ENCODE assay signal across 1 cellular context in the genomic region with DNA sequence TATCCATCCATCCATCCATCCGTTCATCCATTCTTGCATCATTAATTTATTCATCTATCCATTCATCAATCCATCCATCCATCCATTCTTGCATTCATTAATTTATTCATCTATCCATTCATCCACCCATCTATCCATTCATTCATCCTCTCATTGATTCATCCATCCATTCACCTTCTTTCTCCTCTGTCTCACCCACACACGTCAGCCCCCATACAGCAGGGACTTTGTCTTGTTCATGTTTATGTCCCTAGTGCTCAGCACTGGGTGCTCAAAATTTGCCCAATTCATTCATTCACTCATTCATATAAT.
TF ChIP-seq lines count a peak whose summit lies in the region.

No MANE protein-coding gene starts in this region.

TF ChIP-seq in K562, 482 proteins besides CTCF, POLR2A, EP300 and RAD21:
- TF ChIP-seq EHMT2 (IDR thresholded peaks at IDR 0.05) (0 out of 2 replicates have a peak, but pooled peaks have one; percentile 2), ZNF24 (IDR thresholded peaks at IDR 0.05) (0 out of 2 replicates have a peak, but pooled peaks have one; percentile 42)
- TF ChIP-seq, protein P1, sequence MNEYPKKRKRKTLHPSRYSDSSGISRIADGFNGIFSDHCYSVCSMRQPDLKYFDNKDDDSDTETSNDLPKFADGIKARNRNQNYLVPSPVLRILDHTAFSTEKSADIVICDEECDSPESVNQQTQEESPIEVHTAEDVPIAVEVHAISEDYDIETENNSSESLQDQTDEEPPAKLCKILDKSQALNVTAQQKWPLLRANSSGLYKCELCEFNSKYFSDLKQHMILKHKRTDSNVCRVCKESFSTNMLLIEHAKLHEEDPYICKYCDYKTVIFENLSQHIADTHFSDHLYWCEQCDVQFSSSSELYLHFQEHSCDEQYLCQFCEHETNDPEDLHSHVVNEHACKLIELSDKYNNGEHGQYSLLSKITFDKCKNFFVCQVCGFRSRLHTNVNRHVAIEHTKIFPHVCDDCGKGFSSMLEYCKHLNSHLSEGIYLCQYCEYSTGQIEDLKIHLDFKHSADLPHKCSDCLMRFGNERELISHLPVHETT (CRISPR knock-in tag; conservative IDR thresholded peaks at IDR 0.05 in 1 of 2, IDR thresholded peaks at IDR 0.05 in 1 of 2): no peak
- TF ChIP-seq, protein P2, sequence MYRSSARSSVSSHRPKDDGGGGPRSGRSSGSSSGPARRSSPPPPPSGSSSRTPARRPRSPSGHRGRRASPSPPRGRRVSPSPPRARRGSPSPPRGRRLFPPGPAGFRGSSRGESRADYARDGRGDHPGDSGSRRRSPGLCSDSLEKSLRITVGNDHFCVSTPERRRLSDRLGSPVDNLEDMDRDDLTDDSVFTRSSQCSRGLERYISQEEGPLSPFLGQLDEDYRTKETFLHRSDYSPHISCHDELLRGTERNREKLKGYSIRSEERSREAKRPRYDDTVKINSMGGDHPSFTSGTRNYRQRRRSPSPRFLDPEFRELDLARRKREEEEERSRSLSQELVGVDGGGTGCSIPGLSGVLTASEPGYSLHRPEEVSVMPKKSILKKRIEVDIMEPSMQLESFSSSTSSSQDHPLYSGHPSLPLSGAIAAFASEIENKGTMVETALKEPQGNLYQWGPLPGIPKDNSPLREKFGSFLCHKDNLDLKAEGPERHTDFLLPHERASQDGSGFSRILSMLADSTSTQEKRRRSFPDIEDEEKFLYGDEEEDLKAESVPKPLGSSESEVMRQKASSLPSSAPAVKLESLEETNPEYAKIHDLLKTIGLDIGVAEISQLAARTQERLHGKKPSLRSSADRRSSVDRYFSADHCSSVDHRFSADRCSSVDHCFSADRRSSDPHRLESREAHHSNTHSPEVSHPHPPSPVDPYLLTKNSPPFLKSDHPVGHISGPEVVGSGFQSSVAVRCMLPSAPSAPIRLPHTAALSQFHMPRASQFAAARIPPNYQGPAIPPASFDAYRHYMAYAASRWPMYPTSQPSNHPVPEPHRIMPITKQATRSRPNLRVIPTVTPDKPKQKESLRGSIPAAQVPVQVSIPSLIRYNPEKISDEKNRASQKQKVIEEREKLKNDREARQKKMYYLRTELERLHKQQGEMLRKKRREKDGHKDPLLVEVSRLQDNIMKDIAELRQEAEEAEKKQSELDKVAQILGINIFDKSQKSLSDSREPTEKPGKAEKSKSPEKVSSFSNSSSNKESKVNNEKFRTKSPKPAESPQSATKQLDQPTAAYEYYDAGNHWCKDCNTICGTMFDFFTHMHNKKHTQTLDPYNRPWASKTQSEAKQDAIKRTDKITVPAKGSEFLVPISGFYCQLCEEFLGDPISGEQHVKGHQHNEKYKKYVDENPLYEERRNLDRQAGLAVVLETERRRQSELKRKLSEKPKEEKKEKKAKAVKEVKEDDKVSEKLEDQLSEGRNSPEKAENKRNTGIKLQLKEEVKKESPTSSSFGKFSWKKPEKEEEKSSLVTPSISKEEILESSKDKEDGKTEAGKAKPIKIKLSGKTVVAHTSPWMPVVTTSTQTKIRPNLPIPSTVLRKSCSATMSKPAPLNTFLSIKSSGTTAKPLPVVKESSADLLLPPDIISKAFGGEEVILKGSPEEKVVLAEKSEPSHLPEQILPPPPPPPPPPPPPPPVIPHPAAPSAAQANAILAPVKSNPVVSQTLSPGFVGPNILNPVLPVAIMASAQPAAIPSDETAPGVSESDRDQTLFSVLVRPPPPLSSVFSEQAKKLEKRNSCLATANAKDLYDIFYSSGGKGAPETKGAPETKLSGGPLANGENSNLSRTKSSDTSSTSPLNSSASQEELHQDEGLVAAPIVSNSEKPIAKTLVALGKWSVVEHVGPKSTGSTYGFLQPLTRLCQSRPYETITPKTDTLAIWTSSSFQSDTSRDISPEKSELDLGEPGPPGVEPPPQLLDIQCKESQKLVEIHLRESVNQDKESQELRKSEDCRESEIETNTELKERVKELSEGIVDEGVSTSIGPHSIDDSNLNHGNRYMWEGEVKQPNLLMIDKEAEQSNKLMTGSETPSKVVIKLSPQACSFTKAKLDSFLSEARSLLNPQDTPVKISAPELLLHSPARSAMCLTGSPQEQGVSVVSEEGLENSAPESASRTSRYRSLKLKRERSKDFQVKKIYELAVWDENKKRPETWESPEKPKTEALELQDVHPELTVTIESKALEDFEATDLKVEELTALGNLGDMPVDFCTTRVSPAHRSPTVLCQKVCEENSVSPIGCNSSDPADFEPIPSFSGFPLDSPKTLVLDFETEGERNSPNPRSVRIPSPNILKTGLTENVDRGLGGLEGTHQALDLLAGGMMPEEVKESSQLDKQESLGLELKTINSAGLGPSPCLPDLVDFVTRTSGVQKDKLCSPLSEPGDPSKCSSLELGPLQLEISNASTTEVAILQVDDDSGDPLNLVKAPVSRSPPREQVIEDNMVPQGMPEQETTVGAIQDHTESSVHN (IDR thresholded peaks at IDR 0.05; ENCODE audit: borderline replicate concordance in 1 of 2, low read depth in 1 of 2): no peak
TF ChIP-seq in K562: peak in this region for 2.
